Comparison of ENCODE assay signal across 33 cellular contexts in genomic region chr1:170288155-170288554, GRCh38.
"Had no signal": no experiment of that assay in that cellular context is flagged by ENCODE, and none has a peak within 500 bp of the region (broad histone marks: within the 10 kb centered on the region; RNA-seq: fewer than 3 reads in every experiment).

No MANE protein-coding gene starts in this region.

- H3K4me3 Mint-ChIP-seq: activated CD4-positive, alpha-beta memory T cell treated with anti-CD3 and anti-CD28 coated beads, Interleukin-2, amount 10 ng/mL, durations not matched to agents 7 days and 5 days; activated CD4-positive, alpha-beta T cell treated with anti-CD3 and anti-CD28 coated beads for 36 hours; activated CD4-positive, alpha-beta T cell treated with anti-CD3 and anti-CD28 coated beads, Interleukin-2, amount 10 ng/mL, durations not matched to agents 7 days and 5 days; activated naive CD4-positive, alpha-beta T cell treated with anti-CD3 and anti-CD28 coated beads, Interleukin-2, amount 10 ng/mL, durations not matched to agents 7 days and 5 days; activated naive CD8-positive, alpha-beta T cell treated with anti-CD3 and anti-CD28 coated beads, Interleukin-2, amount 10 ng/mL, durations not matched to agents 7 days and 5 days; activated T-cell treated with anti-CD3 and anti-CD28 coated beads, Interleukin-2, amount 50 U/mL, for 24 hours; activated T-cell treated with anti-CD3 and anti-CD28 coated beads, Interleukin-2, amount 50 U/mL, for 72 hours; central memory CD8-positive, alpha-beta T cell; effector memory CD8-positive, alpha-beta T cell; T-helper 17 cell; T-helper 2 cell treated with Interferon-gamma antibody and Interleukin-4, amounts not matched to agents 5 μg/mL and 100 μg/mL, for 36 hours had no signal

- H3K27me3 Mint-ChIP-seq: activated CD4-positive, alpha-beta memory T cell treated with anti-CD3 and anti-CD28 coated beads, Interleukin-2, amount 10 ng/mL, durations not matched to agents 7 days and 5 days; activated CD4-positive, alpha-beta T cell treated with anti-CD3 and anti-CD28 coated beads, Interleukin-2, amount 10 ng/mL, durations not matched to agents 7 days and 5 days; activated naive CD4-positive, alpha-beta T cell treated with anti-CD3 and anti-CD28 coated beads, Interleukin-2, amount 10 ng/mL, durations not matched to agents 7 days and 5 days had no signal

- H3K36me3 Mint-ChIP-seq: activated naive CD4-positive, alpha-beta T cell treated with anti-CD3 and anti-CD28 coated beads, Interleukin-2, amount 10 ng/mL, durations not matched to agents 7 days and 5 days; activated naive CD4-positive, alpha-beta T cell treated with anti-CD3 and anti-CD28 coated beads, Interleukin-2, amount 50 U/mL, for 72 hours; activated naive CD8-positive, alpha-beta T cell treated with anti-CD3 and anti-CD28 coated beads, Interleukin-2, amount 10 ng/mL, durations not matched to agents 7 days and 5 days had no signal

- H3K27me3 ChIP-seq: brain microvascular endothelial cell, esophagus squamous epithelium, gastroesophageal sphincter, heart right ventricle had no signal

- DNase-seq: activated CD4-positive, alpha-beta memory T cell treated with anti-CD3 and anti-CD28 coated beads, Interleukin-2, amount 10 ng/mL, durations not matched to agents 7 days and 5 days; activated CD4-positive, alpha-beta T cell treated with anti-CD3 and anti-CD28 coated beads for 36 hours; activated CD4-positive, alpha-beta T cell treated with anti-CD3 and anti-CD28 coated beads, Interleukin-2, amount 10 ng/mL, durations not matched to agents 7 days and 5 days; activated CD4-positive, alpha-beta T cell treated with anti-CD3 and anti-CD28 coated beads, Interleukin-2, amount 50 U/mL, for 4 hours; activated CD4-positive, CD25-positive, alpha-beta regulatory T cell; activated CD4-positive, CD25-positive, alpha-beta regulatory T cell treated with anti-CD3 and anti-CD28 coated beads, Interleukin-2, amount 50 U/mL, for 72 hours; activated CD8-positive, alpha-beta memory T cell treated with anti-CD3 and anti-CD28 coated beads, Interleukin-2, amount 50 U/mL, for 48 hours; activated gamma-delta T cell; activated naive CD4-positive, alpha-beta T cell; activated naive CD4-positive, alpha-beta T cell treated with anti-CD3 and anti-CD28 coated beads, Interleukin-2, amount 10 ng/mL, durations not matched to agents 7 days and 5 days; activated naive CD8-positive, alpha-beta T cell treated with anti-CD3 and anti-CD28 coated beads, Interleukin-2, amount 10 ng/mL, durations not matched to agents 7 days and 5 days; activated T-cell treated with anti-CD3 and anti-CD28 coated beads for 4 hours; activated T-cell treated with anti-CD3 and anti-CD28 coated beads, Interleukin-2, amount 50 U/mL, for 24 hours; activated T-cell treated with anti-CD3 and anti-CD28 coated beads, Interleukin-2, amount 50 U/mL, for 72 hours; amniotic stem cell; anterior cingulate cortex; brain microvascular endothelial cell; cortex of kidney; dermis blood vessel endothelial cell; effector CD4-positive, alpha-beta T cell; effector memory CD8-positive, alpha-beta T cell; esophagus squamous epithelium; foreskin melanocyte; heart right ventricle; T-helper 1 cell; T-helper 17 cell; T1000; WERI-Rb-1 had no signal

- H3K4me1 ChIP-seq: esophagus squamous epithelium, gastroesophageal sphincter had no signal

- H3K9me3 Mint-ChIP-seq: activated CD4-positive, alpha-beta memory T cell treated with anti-CD3 and anti-CD28 coated beads, Interleukin-2, amount 10 ng/mL, durations not matched to agents 7 days and 5 days; activated CD4-positive, alpha-beta T cell treated with anti-CD3 and anti-CD28 coated beads, Interleukin-2, amount 10 ng/mL, durations not matched to agents 7 days and 5 days; activated naive CD4-positive, alpha-beta T cell treated with anti-CD3 and anti-CD28 coated beads, Interleukin-2, amount 10 ng/mL, durations not matched to agents 7 days and 5 days; activated naive CD4-positive, alpha-beta T cell treated with anti-CD3 and anti-CD28 coated beads, Interleukin-2, amount 50 U/mL, for 72 hours; activated naive CD8-positive, alpha-beta T cell treated with anti-CD3 and anti-CD28 coated beads, Interleukin-2, amount 10 ng/mL, durations not matched to agents 7 days and 5 days; activated T-cell treated with anti-CD3 and anti-CD28 coated beads, Interleukin-2, amount 50 U/mL, for 24 hours; activated T-cell treated with anti-CD3 and anti-CD28 coated beads, Interleukin-2, amount 50 U/mL, for 72 hours; central memory CD8-positive, alpha-beta T cell; effector memory CD8-positive, alpha-beta T cell; T-helper 2 cell treated with Interferon-gamma antibody and Interleukin-4, amounts not matched to agents 5 μg/mL and 100 μg/mL, for 36 hours had no signal

- H3K27ac Mint-ChIP-seq: activated CD4-positive, alpha-beta memory T cell treated with anti-CD3 and anti-CD28 coated beads, Interleukin-2, amount 10 ng/mL, durations not matched to agents 7 days and 5 days; activated CD4-positive, alpha-beta T cell treated with anti-CD3 and anti-CD28 coated beads for 36 hours; activated CD4-positive, alpha-beta T cell treated with anti-CD3 and anti-CD28 coated beads, Interleukin-2, amount 10 ng/mL, durations not matched to agents 7 days and 5 days; activated naive CD4-positive, alpha-beta T cell treated with anti-CD3 and anti-CD28 coated beads, Interleukin-2, amount 10 ng/mL, durations not matched to agents 7 days and 5 days; activated naive CD4-positive, alpha-beta T cell treated with anti-CD3 and anti-CD28 coated beads, Interleukin-2, amount 50 U/mL, for 72 hours; activated naive CD8-positive, alpha-beta T cell treated with anti-CD3 and anti-CD28 coated beads, Interleukin-2, amount 10 ng/mL, durations not matched to agents 7 days and 5 days; activated T-cell treated with anti-CD3 and anti-CD28 coated beads, Interleukin-2, amount 50 U/mL, for 24 hours; activated T-cell treated with anti-CD3 and anti-CD28 coated beads, Interleukin-2, amount 50 U/mL, for 72 hours; effector memory CD8-positive, alpha-beta T cell; T-helper 17 cell; T-helper 2 cell treated with Interferon-gamma antibody and Interleukin-4, amounts not matched to agents 5 μg/mL and 100 μg/mL, for 36 hours had no signal

- H3K27ac ChIP-seq: brain microvascular endothelial cell, epithelial cell of prostate, esophagus squamous epithelium, gastroesophageal sphincter, heart right ventricle, WERI-Rb-1 had no signal

- H3K4me1 Mint-ChIP-seq: activated CD4-positive, alpha-beta memory T cell treated with anti-CD3 and anti-CD28 coated beads, Interleukin-2, amount 10 ng/mL, durations not matched to agents 7 days and 5 days; activated CD4-positive, alpha-beta T cell treated with anti-CD3 and anti-CD28 coated beads for 36 hours; activated CD4-positive, alpha-beta T cell treated with anti-CD3 and anti-CD28 coated beads, Interleukin-2, amount 10 ng/mL, durations not matched to agents 7 days and 5 days; activated naive CD4-positive, alpha-beta T cell treated with anti-CD3 and anti-CD28 coated beads, Interleukin-2, amount 10 ng/mL, durations not matched to agents 7 days and 5 days; activated naive CD8-positive, alpha-beta T cell treated with anti-CD3 and anti-CD28 coated beads, Interleukin-2, amount 10 ng/mL, durations not matched to agents 7 days and 5 days; central memory CD8-positive, alpha-beta T cell; T-helper 17 cell had no signal

- H3K36me3 ChIP-seq: brain microvascular endothelial cell, esophagus squamous epithelium, gastroesophageal sphincter, heart right ventricle, WERI-Rb-1 had no signal

- ATAC-seq: activated CD4-positive, alpha-beta T cell treated with anti-CD3 and anti-CD28 coated beads for 36 hours; activated naive CD4-positive, alpha-beta T cell treated with anti-CD3 and anti-CD28 coated beads, Interleukin-2, amount 50 U/mL, for 72 hours; activated T-cell treated with anti-CD3 and anti-CD28 coated beads, Interleukin-2, amount 50 U/mL, for 72 hours; effector memory CD8-positive, alpha-beta T cell; gastroesophageal sphincter; heart right ventricle; T-helper 17 cell had no signal

- H3K4me3 ChIP-seq: esophagus squamous epithelium, gastroesophageal sphincter, heart right ventricle had no signal

- H3K9me3 ChIP-seq: esophagus squamous epithelium, gastroesophageal sphincter, heart right ventricle had no signal
